In the genomic region with DNA sequence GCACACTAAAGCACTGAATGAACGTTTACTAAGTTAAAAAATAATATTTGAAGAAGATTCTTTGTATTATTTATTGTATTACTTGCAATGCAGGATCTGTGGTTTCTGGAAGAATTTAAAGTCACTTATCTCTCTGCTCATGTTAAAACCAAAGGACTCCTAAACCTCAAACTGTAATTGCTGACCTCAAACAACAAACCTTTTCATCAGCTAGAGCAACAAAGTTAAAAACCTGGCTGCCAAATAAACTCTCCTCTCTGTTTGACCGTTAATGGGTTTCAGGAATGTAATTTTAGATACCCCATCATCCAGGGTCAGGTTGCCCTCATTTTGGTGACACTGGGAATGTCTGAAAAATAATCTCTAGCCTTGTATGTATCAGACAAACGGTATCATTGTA, we compare ENCODE assay signal across 2 cellular contexts.
TF ChIP-seq lines count a peak whose summit lies in the region.

No MANE protein-coding gene starts in this region.

TF ChIP-seq in A549, 52 proteins besides CTCF, POLR2A, EP300 and RAD21 (continued from another document):
- TF ChIP-seq ELK1 (IDR thresholded peaks at IDR 0.05; ENCODE audit: low read depth, low read length) (no peak), ZC3H11A (IDR thresholded peaks at IDR 0.05) (no peak), SREBF2 (IDR thresholded peaks at IDR 0.05) (no peak), CHD2 (IDR thresholded peaks at IDR 0.05; ENCODE audit: low read length, partially characterized antibody) (no peak)
- TF ChIP-seq, protein P1, sequence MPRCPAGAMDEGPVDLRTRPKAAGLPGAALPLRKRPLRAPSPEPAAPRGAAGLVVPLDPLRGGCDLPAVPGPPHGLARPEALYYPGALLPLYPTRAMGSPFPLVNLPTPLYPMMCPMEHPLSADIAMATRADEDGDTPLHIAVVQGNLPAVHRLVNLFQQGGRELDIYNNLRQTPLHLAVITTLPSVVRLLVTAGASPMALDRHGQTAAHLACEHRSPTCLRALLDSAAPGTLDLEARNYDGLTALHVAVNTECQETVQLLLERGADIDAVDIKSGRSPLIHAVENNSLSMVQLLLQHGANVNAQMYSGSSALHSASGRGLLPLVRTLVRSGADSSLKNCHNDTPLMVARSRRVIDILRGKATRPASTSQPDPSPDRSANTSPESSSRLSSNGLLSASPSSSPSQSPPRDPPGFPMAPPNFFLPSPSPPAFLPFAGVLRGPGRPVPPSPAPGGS (IDR thresholded peaks at IDR 0.05), result no peak

TF ChIP-seq in WTC11, 78 proteins besides CTCF, POLR2A, EP300 and RAD21 (continued from another document):
- TF ChIP-seq, protein P2, sequence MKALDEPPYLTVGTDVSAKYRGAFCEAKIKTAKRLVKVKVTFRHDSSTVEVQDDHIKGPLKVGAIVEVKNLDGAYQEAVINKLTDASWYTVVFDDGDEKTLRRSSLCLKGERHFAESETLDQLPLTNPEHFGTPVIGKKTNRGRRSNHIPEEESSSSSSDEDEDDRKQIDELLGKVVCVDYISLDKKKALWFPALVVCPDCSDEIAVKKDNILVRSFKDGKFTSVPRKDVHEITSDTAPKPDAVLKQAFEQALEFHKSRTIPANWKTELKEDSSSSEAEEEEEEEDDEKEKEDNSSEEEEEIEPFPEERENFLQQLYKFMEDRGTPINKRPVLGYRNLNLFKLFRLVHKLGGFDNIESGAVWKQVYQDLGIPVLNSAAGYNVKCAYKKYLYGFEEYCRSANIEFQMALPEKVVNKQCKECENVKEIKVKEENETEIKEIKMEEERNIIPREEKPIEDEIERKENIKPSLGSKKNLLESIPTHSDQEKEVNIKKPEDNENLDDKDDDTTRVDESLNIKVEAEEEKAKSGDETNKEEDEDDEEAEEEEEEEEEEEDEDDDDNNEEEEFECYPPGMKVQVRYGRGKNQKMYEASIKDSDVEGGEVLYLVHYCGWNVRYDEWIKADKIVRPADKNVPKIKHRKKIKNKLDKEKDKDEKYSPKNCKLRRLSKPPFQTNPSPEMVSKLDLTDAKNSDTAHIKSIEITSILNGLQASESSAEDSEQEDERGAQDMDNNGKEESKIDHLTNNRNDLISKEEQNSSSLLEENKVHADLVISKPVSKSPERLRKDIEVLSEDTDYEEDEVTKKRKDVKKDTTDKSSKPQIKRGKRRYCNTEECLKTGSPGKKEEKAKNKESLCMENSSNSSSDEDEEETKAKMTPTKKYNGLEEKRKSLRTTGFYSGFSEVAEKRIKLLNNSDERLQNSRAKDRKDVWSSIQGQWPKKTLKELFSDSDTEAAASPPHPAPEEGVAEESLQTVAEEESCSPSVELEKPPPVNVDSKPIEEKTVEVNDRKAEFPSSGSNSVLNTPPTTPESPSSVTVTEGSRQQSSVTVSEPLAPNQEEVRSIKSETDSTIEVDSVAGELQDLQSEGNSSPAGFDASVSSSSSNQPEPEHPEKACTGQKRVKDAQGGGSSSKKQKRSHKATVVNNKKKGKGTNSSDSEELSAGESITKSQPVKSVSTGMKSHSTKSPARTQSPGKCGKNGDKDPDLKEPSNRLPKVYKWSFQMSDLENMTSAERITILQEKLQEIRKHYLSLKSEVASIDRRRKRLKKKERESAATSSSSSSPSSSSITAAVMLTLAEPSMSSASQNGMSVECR (CRISPR knock-in tag; IDR thresholded peaks at IDR 0.05; ENCODE audit: borderline replicate concordance), result no peak
- TF ChIP-seq, protein P3, sequence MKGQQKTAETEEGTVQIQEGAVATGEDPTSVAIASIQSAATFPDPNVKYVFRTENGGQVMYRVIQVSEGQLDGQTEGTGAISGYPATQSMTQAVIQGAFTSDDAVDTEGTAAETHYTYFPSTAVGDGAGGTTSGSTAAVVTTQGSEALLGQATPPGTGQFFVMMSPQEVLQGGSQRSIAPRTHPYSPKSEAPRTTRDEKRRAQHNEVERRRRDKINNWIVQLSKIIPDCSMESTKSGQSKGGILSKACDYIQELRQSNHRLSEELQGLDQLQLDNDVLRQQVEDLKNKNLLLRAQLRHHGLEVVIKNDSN (CRISPR knock-in tag; IDR thresholded peaks at IDR 0.05), result no peak
- TF ChIP-seq ZBTB21 (CRISPR knock-in tag; IDR thresholded peaks at IDR 0.05; ENCODE audit: borderline replicate concordance) (no peak), FOXK1 (CRISPR knock-in tag; IDR thresholded peaks at IDR 0.05) (no peak), NR3C1 (CRISPR knock-in tag; conservative IDR thresholded peaks at IDR 0.05; ENCODE audit: low read depth) (no peak), AR (CRISPR knock-in tag; IDR thresholded peaks at IDR 0.05) (no peak), GTF2I (CRISPR knock-in tag; conservative IDR thresholded peaks at IDR 0.05) (no peak), NR2C2 (CRISPR knock-in tag; IDR thresholded peaks at IDR 0.05) (no peak), ZNF425 (CRISPR knock-in tag; conservative IDR thresholded peaks at IDR 0.05) (no peak)
- TF ChIP-seq, protein P4, sequence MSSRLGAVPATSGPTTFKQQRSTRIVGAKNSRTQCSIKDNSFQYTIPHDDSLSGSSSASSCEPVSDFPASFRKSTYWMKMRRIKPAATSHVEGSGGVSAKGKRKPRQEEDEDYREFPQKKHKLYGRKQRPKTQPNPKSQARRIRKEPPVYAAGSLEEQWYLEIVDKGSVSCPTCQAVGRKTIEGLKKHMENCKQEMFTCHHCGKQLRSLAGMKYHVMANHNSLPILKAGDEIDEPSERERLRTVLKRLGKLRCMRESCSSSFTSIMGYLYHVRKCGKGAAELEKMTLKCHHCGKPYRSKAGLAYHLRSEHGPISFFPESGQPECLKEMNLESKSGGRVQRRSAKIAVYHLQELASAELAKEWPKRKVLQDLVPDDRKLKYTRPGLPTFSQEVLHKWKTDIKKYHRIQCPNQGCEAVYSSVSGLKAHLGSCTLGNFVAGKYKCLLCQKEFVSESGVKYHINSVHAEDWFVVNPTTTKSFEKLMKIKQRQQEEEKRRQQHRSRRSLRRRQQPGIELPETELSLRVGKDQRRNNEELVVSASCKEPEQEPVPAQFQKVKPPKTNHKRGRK (CRISPR knock-in tag; IDR thresholded peaks at IDR 0.05; ENCODE audit: borderline replicate concordance), result no peak
TF ChIP-seq in WTC11: peak in this region for 0.
